In genomic region chr15:92817339-92817886, GRCh38 we compare ENCODE assay signal across 9 cellular contexts.
A peak's percentile ranks its signal among the peaks of the same experiment; 100 is the strongest.
DNase-seq lines count a peak whose midpoint lies in the region; ATAC-seq and TF ChIP-seq lines count a peak whose summit lies in the region.
"Had no signal": no experiment of that assay in that cellular context is flagged by ENCODE, and none has a peak within 500 bp of the region (broad histone marks: within the 10 kb centered on the region; RNA-seq: fewer than 3 reads in every experiment).

No MANE protein-coding gene starts in this region.

- H3K4me3 ChIP-seq in transverse colon = no peak overlapping the region
- H3K4me3 ChIP-seq: stomach had no signal

- no peaks in the 10 kb centered on the region for H3K36me3 Mint-ChIP-seq in natural killer cell treated with Interleukin-12 subunit alpha and Interleukin-12 subunit beta and Interleukin-15 and Interleukin-18, amount 100 ng/mL, for 72 hours
- H3K36me3 Mint-ChIP-seq in natural killer cell = no peaks in the 10 kb centered on the region

- no peaks in the 10 kb centered on the region for H3K9me3 ChIP-seq in transverse colon
- H3K9me3 ChIP-seq: stomach had no signal

- DNase-seq in natural killer cell treated with Interleukin-12 subunit alpha and Interleukin-12 subunit beta and Interleukin-15 and Interleukin-18, amount 100 ng/mL, for 72 hours (ENCODE audit: low spot score) = no peak
- DNase-seq in natural killer cell (no peak), RWPE1 (ENCODE audit: low spot score) (no peak), epithelial cell of prostate (ENCODE audit: low read depth, low spot score) (no peak), transverse colon (no peak), UCSD-AML1 (lab: John Stamatoyannopoulos, UW; ENCODE audit: unreplicated experiment) (no peak), AG08395 (ENCODE audit: low spot score) (no peak)
- DNase-seq: stomach had no signal

- H3K4me1 Mint-ChIP-seq in natural killer cell treated with Interleukin-12 subunit alpha and Interleukin-12 subunit beta and Interleukin-15 and Interleukin-18, amount 100 ng/mL, for 72 hours (ENCODE audit: low read depth in 2 of 2) = peaks cover 32 to 33% of the 10 kb centered on the region in 2 donors
- peaks cover 11 to 13% of the 10 kb centered on the region in 2 donors for H3K4me1 Mint-ChIP-seq in natural killer cell

- H3K4me1 ChIP-seq in transverse colon = peaks cover 4 to 56% (median 37%) of the 10 kb centered on the region in 4 donors

- WGBS in transverse colon (ENCODE audit: low coverage in 1 of 2), 2 donors = 41 to 45% methylated on average over 5 to 7 of the region's 7 CpGs

- H3K27ac ChIP-seq in RWPE1 (peak overlapping the region; percentile 19; the same call in 1 of the 2 replicates), epithelial cell of prostate (peak overlapping the region; percentile 94), transverse colon (peak overlapping the region; percentile 25 to 60 (median 43))
- H3K27ac ChIP-seq: stomach had no signal

- intact Hi-C loops in natural killer cell (cut with micrococcal nuclease) (no loop called here), transverse colon (cut with DNase I; ENCODE audit: low total_unique reads) (no loop called here)

- peak overlapping the region; percentile 47 for H3K4me3 Mint-ChIP-seq in natural killer cell treated with Interleukin-12 subunit alpha and Interleukin-12 subunit beta and Interleukin-15 and Interleukin-18, amount 100 ng/mL, for 72 hours
- H3K4me3 Mint-ChIP-seq in natural killer cell = no peak overlapping the region

- in situ Hi-C loops in transverse colon (cut with MboI; ENCODE audit: low pct_ligation_motif_present in 1 of 4, low pct_unique_long_range_greater_than_20kb in 1 of 4, low sequenced_read_pairs in 3 of 4) = loop anchor here in 3 of 4 donors (5.0 to 10.0 kb wide), 4 partner anchors 60 to 97 kb away; no protein-coding TSS in a partner anchor

- H3K27ac Mint-ChIP-seq in natural killer cell treated with Interleukin-12 subunit alpha and Interleukin-12 subunit beta and Interleukin-15 and Interleukin-18, amount 100 ng/mL, for 72 hours = peak overlapping the region; percentile 32 to 44
- no peak overlapping the region for H3K27ac Mint-ChIP-seq in natural killer cell

- TF ChIP-seq CTCF in natural killer cell (IDR thresholded peaks at IDR 0.05) (no peak), RWPE1 (conservative IDR thresholded peaks at IDR 0.05; ENCODE audit: low read depth) (no peak), transverse colon (IDR thresholded peaks at IDR 0.05) (no peak)

- H3K27me3 ChIP-seq in transverse colon = no peaks in the 10 kb centered on the region
- H3K27me3 ChIP-seq: stomach had no signal

- CTCF ChIA-PET in RWPE1 (lab: Yijun Ruan, JAX) = no interaction called here

- H3K36me3 ChIP-seq in transverse colon = no peaks in the 10 kb centered on the region
- H3K36me3 ChIP-seq: stomach had no signal

- POLR2A ChIA-PET in RWPE1 (lab: Yijun Ruan, JAX; ENCODE audit: low non-redundant PET) = interaction anchor here (0.7 kb wide), 1 partner anchor 65 kb away, joined by 3 read pairs; no protein-coding TSS in a partner anchor

- H3K27me3 Mint-ChIP-seq in natural killer cell treated with Interleukin-12 subunit alpha and Interleukin-12 subunit beta and Interleukin-15 and Interleukin-18, amount 100 ng/mL, for 72 hours = no peaks in the 10 kb centered on the region
- no peaks in the 10 kb centered on the region for H3K27me3 Mint-ChIP-seq in natural killer cell (ENCODE audit: low read depth in 2 of 2)

- no peaks in the 10 kb centered on the region for H3K9me3 Mint-ChIP-seq in natural killer cell treated with Interleukin-12 subunit alpha and Interleukin-12 subunit beta and Interleukin-15 and Interleukin-18, amount 100 ng/mL, for 72 hours
- H3K9me3 Mint-ChIP-seq in natural killer cell = no peaks in the 10 kb centered on the region

- TF ChIP-seq POLR2A in transverse colon (IDR thresholded peaks at IDR 0.05) = no peak

- ATAC-seq in natural killer cell treated with Interleukin-12 subunit alpha and Interleukin-12 subunit beta and Interleukin-15 and Interleukin-18, amount 100 ng/mL, for 72 hours = no peak
- no peak for ATAC-seq in natural killer cell
- ATAC-seq in HG03521 (IDR thresholded peaks at IDR 0.05; ENCODE audit: unreplicated experiment) = no peak

- TF ChIP-seq EP300 in transverse colon (IDR thresholded peaks at IDR 0.05; ENCODE audit: low read depth) = no peak

Comparison
In these comparisons a context has a peak if more than half of its experiments do, and no peak if none do; other contexts are left out.
1. H3K27ac Mint-ChIP-seq: peak in natural killer cell treated with Interleukin-12 subunit alpha and Interleukin-12 subunit beta and Interleukin-15 and Interleukin-18, amount 100 ng/mL, for 72 hours (2 of 2); none in natural killer cell (0 of 2).
2. H3K27ac ChIP-seq: peak in every context shown above with its lines; median percentile 94 in epithelial cell of prostate; 43 in transverse colon; 19 in RWPE1.